Comparison of ENCODE assay signal across 8 cellular contexts in the genomic region with DNA sequence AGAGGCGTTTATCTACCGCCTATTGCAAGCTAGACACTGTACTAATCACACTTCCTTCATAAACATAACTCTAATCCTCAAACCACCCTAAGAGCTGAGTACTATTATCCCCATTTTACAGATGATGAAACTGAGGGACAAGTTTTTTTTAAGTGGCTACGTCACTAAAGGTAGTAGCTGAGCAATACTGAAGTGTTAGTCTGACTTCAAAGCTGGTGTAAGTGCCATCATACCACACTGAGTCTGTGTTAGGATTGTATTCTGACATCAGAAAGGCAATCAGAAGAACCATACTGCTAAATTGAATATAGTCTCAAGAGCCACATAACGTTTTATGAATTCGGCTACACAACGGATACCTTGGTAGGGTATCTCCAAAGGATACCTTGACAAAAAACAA. TPM values are rescaled to one million over a fixed set of nuclear protein-coding genes. Genes with fewer than 3 reads are reported as not detected.
DNase-seq lines count a peak whose midpoint lies in the region; ATAC-seq and TF ChIP-seq lines count a peak whose summit lies in the region.

No MANE protein-coding gene starts in this region.

- H3K27ac Mint-ChIP-seq in activated B cell treated with CpG ODN at 0.5 μM for 24 hours, result no peak overlapping the region

- peak overlapping the region; percentile 99 for H3K27ac ChIP-seq in thoracic aorta

- ATAC-seq in activated T-cell treated with anti-CD3 and anti-CD28 coated beads, Interleukin-2, amount 50 U/mL, for 4 hours, result no peak
- no peak for ATAC-seq in activated B cell treated with CpG ODN at 0.5 μM for 24 hours (ENCODE audit: low read depth)
- ATAC-seq in thoracic aorta (ENCODE audit: insufficient number of reproducible peaks, low FRiP score, low read depth), result no peak
- no peak for ATAC-seq in GM21717 (IDR thresholded peaks at IDR 0.05; ENCODE audit: unreplicated experiment)

- no peaks in the 10 kb centered on the region for H3K9me3 Mint-ChIP-seq in activated T-cell treated with anti-CD3 and anti-CD28 coated beads, Interleukin-2, amount 50 U/mL, for 4 hours
- no peaks in the 10 kb centered on the region for H3K9me3 Mint-ChIP-seq in activated B cell treated with CpG ODN at 0.5 μM for 24 hours

- H3K4me3 Mint-ChIP-seq in activated T-cell treated with anti-CD3 and anti-CD28 coated beads, Interleukin-2, amount 50 U/mL, for 4 hours, result peak overlapping the region; percentile 97
- H3K4me3 Mint-ChIP-seq in activated B cell treated with CpG ODN at 0.5 μM for 24 hours, result peak overlapping the region; percentile 88

- no peak for TF ChIP-seq CTCF in activated B cell treated with CpG ODN at 0.5 μM for 24 hours (IDR thresholded peaks at IDR 0.05)
- no peak for TF ChIP-seq CTCF in thoracic aorta (IDR thresholded peaks at IDR 0.05)

- no peaks in the 10 kb centered on the region for H3K9me3 ChIP-seq in iPS-15b (ENCODE audit: control insufficient read depth, insufficient read depth, low read length)
- no peaks in the 10 kb centered on the region for H3K9me3 ChIP-seq in thoracic aorta

- peaks cover 47% of the 10 kb centered on the region for H3K4me1 Mint-ChIP-seq in activated T-cell treated with anti-CD3 and anti-CD28 coated beads, Interleukin-2, amount 50 U/mL, for 4 hours (ENCODE audit: low read depth)
- H3K4me1 Mint-ChIP-seq in activated B cell treated with CpG ODN at 0.5 μM for 24 hours, result peaks cover 42% of the 10 kb centered on the region

- H3K4me1 ChIP-seq in iPS-15b (ENCODE audit: control insufficient read depth, insufficient read depth, low read length), result peaks cover 5% of the 10 kb centered on the region
- peaks cover 32 to 58% of the 10 kb centered on the region in 2 donors for H3K4me1 ChIP-seq in thoracic aorta (ENCODE audit: control insufficient read depth in 1 of 2, low read depth in 2 of 2)

- H3K36me3 ChIP-seq in iPS-15b (ENCODE audit: control insufficient read depth, insufficient read depth, low read length) (no peaks in the 10 kb centered on the region), thoracic aorta (no peaks in the 10 kb centered on the region)

- intact Hi-C loops in activated B cell treated with CpG ODN at 0.5 μM for 24 hours (cut with micrococcal nuclease), result loop anchor here (2.0 to 10.0 kb wide), 4 partner anchors 33 to 1129 kb away; a partner anchor contains a TSS

- no peak for DNase-seq in activated T-cell treated with anti-CD3 and anti-CD28 coated beads, Interleukin-2, amount 50 U/mL, for 4 hours
- DNase-seq in activated T-cell treated with anti-CD3 and anti-CD28 coated beads, Interleukin-2, amount 50 U/mL, for 48 hours, result no peak
- DNase-seq in activated B cell treated with CpG ODN at 0.5 μM for 24 hours, result no peak
- no peak for DNase-seq in thoracic aorta (ENCODE audit: low spot score)
- DNase-seq in amygdala (lab: John Stamatoyannopoulos, UW), result no peak
- DNase-seq in NCI-H2029 treated with DMSO at 0.1 percent for 48 hours (lab: John Stamatoyannopoulos, UW), result no peak

- no peaks in the 10 kb centered on the region for H3K27me3 Mint-ChIP-seq in activated T-cell treated with anti-CD3 and anti-CD28 coated beads, Interleukin-2, amount 50 U/mL, for 4 hours (ENCODE audit: low read depth)
- H3K27me3 Mint-ChIP-seq in activated B cell treated with CpG ODN at 0.5 μM for 24 hours, result no peaks in the 10 kb centered on the region

- H3K9ac ChIP-seq in iPS-15b (ENCODE audit: low read depth, low read length), result no peak overlapping the region

- H3K27me3 ChIP-seq in iPS-15b (ENCODE audit: control insufficient read depth, insufficient read depth, low read length) (no peaks in the 10 kb centered on the region), thoracic aorta (replicated peaks; ENCODE audit: insufficient read depth) (no peaks in the 10 kb centered on the region)

- CTCF ChIA-PET in activated B cell treated with CpG ODN at 0.5 μM for 24 hours (lab: Charles Lee), result interaction anchor here (1.3 kb wide), 1 partner anchor 95 kb away, joined by 4 read pairs; no protein-coding TSS in a partner anchor

- POLR2A ChIA-PET in activated B cell treated with CpG ODN at 0.5 μM for 24 hours (lab: Charles Lee), result no interaction called here

- peak overlapping the region; percentile 90 for H3K4me3 ChIP-seq in iPS-15b (ENCODE audit: low read depth, low read length)
- peak overlapping the region; percentile 88 for H3K4me3 ChIP-seq in thoracic aorta

- H3K36me3 Mint-ChIP-seq in activated T-cell treated with anti-CD3 and anti-CD28 coated beads, Interleukin-2, amount 50 U/mL, for 4 hours (ENCODE audit: insufficient read depth), result no peaks in the 10 kb centered on the region
- peaks cover 4% of the 10 kb centered on the region for H3K36me3 Mint-ChIP-seq in activated B cell treated with CpG ODN at 0.5 μM for 24 hours (ENCODE audit: low read depth)

RNA-seq across cellular contexts. Expression of a gene that starts 1.8 kb away (rescaled TPM):
- total RNA-seq in activated T-cell treated with anti-CD3 and anti-CD28 coated beads, Interleukin-2, amount 50 U/mL, for 4 hours, result 10 to 100 TPM; 60.9 to 89.1 (median 79.1) TPM
- total RNA-seq in activated B cell treated with CpG ODN at 0.5 μM for 24 hours, result 50.4 and 52.9 TPM in 2 replicates
- 10 to 100 TPM; 63.1 to 88.9 TPM for total RNA-seq in thoracic aorta
